ENCODE assay signal across 15 cellular contexts in genomic region chr22:21760640-21761039, GRCh38. TPM values are rescaled to one million over a fixed set of nuclear protein-coding genes. Genes with fewer than 3 reads are reported as not detected.
DNase-seq lines count a peak whose midpoint lies in the region; ATAC-seq, FAIRE-seq and TF ChIP-seq lines count a peak whose summit lies in the region.
"Had no signal": no experiment of that assay in that cellular context is flagged by ENCODE, and none has a peak within 500 bp of the region (broad histone marks: within the 10 kb centered on the region; RNA-seq: fewer than 3 reads in every experiment).

No MANE protein-coding gene starts in this region.

- peak overlapping the region; percentile 55 for H3K27ac ChIP-seq in brain microvascular endothelial cell
- H3K27ac ChIP-seq: ascending aorta, epithelial cell of prostate, tibial nerve had no signal

- TF ChIP-seq CTCF in brain microvascular endothelial cell (IDR thresholded peaks at IDR 0.05; ENCODE audit: low read depth, low read length, missing control alignments), result no peak

- in situ Hi-C loops in brain microvascular endothelial cell (cut with HindIII; ENCODE audit: low pct_ligation_motif_present, low sequenced_read_pairs), result no loop called here

- peak; percentile 84 for DNase-seq in H4 (ENCODE audit: low spot score)
- peak; percentile 8 for DNase-seq in NCI-H2029 (lab: John Stamatoyannopoulos, UW)
- peak; percentile 76 for DNase-seq in brain microvascular endothelial cell
- DNase-seq in non-pigmented ciliary epithelial cell (ENCODE audit: low read depth), result peak; percentile 83
- no peak for DNase-seq in RCC 7860 (ENCODE audit: low spot score)
- DNase-seq in islet precursor cell, result no peak
- DNase-seq: activated T-cell treated with anti-CD3 and anti-CD28 coated beads, Interleukin-2, amount 50 U/mL, for 4 hours; DMS153; NCI-H1048 had no signal

- H3K27me3 ChIP-seq in brain microvascular endothelial cell (replicated peaks), result no peaks in the 10 kb centered on the region
- H3K27me3 ChIP-seq: ascending aorta, tibial nerve had no signal

- no peak overlapping the region for H3K4me3 ChIP-seq in brain microvascular endothelial cell (ENCODE audit: low read depth, low read length)
- H3K4me3 ChIP-seq: ascending aorta, tibial nerve had no signal

- FAIRE-seq in RCC 7860 (lab: Jason Lieb, UNC), result no peak

- no peak for ATAC-seq in GM18517 (IDR thresholded peaks at IDR 0.05; ENCODE audit: unreplicated experiment)
- no peak for ATAC-seq in GM19452 (IDR thresholded peaks at IDR 0.05; ENCODE audit: unreplicated experiment)
- ATAC-seq: sciatic nerve had no signal

- peaks cover 45% of the 10 kb centered on the region for H3K36me3 ChIP-seq in brain microvascular endothelial cell (replicated peaks)

RNA-seq across cellular contexts. Expression of gene YPEL1, which starts 25.0 kb away (rescaled TPM):
- total RNA-seq in H4 (2014; rRNA removed; shearing (Covaris generic)), result 0.52 and 0.64 TPM in 2 replicates

Comparison
In these comparisons a context has a peak if more than half of its experiments do, and no peak if none do; other contexts are left out.
1. DNase-seq: peak in H4 (single experiment), NCI-H2029 (single experiment), brain microvascular endothelial cell (single experiment) and non-pigmented ciliary epithelial cell (single experiment); none in RCC 7860 (single experiment) and islet precursor cell (single experiment).